Comparison of ENCODE assay signal across 27 cellular contexts in the genomic region with DNA sequence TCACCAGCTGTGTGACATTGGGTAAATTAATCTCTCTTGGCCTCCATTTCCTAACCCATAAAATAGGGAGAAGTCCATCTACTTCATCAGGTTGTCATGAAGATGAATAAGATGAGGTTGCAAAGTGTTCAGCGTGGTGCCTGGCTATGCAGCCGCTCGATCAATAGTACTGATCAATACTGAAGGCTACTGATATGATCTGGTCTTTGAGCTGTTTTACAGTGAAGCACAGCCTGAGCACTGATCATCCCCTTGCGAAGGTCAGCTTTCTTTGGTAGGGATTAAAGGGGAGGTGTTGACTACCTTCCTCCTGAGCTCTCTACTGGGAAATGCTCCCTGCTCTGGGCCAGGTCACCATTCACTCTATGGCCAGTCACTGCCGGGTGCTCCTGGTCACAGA.
"Had no signal": no experiment of that assay in that cellular context is flagged by ENCODE, and none has a peak within 500 bp of the region (broad histone marks: within the 10 kb centered on the region; RNA-seq: fewer than 3 reads in every experiment).

No MANE protein-coding gene starts in this region.

- H3K36me3 Mint-ChIP-seq: mesothelial cell of epicardium had no signal

- FAIRE-seq: endometrium, islet of Langerhans, keratinocyte had no signal

- H3K9me3 ChIP-seq: colonic mucosa, esophagus squamous epithelium, gastrocnemius medialis, heart right ventricle, left lung, lower lobe of right lung, mucosa of descending colon had no signal

- H3K4me3 Mint-ChIP-seq: dendritic cell treated with granulocyte-macrophage colony-stimulating factor and Interleukin-4, amounts not matched to agents 40 ng/mL and 50 ng/mL, for 4 days; effector memory CD8-positive, alpha-beta T cell; endodermal cell; mesothelial cell of epicardium had no signal

- H3K9me3 Mint-ChIP-seq: dendritic cell treated with granulocyte-macrophage colony-stimulating factor and Interleukin-4, amounts not matched to agents 40 ng/mL and 50 ng/mL, for 4 days; effector memory CD8-positive, alpha-beta T cell; mesothelial cell of epicardium had no signal

- H3K27ac ChIP-seq: colonic mucosa, epithelial cell of prostate, esophagus squamous epithelium, gastrocnemius medialis, heart right ventricle, left lung, lower lobe of right lung had no signal

- H3K4me3 ChIP-seq: colonic mucosa, esophagus squamous epithelium, gastrocnemius medialis, heart right ventricle, left lung, lower lobe of right lung, mucosa of descending colon had no signal

- ATAC-seq: effector memory CD8-positive, alpha-beta T cell; esophagus mucosa; gastrocnemius medialis; heart right ventricle; left cardiac atrium; left lung; left ventricle myocardium superior; lower lobe of right lung; mucosa of descending colon had no signal

- H3K27me3 ChIP-seq: colonic mucosa, esophagus squamous epithelium, gastrocnemius medialis, heart right ventricle, left lung had no signal

- DNase-seq: colonic mucosa; cortex of kidney; effector CD8-positive, alpha-beta T cell; effector memory CD8-positive, alpha-beta T cell; endodermal cell; erythroblast; esophagus squamous epithelium; foreskin fibroblast; foreskin melanocyte; gastrocnemius medialis; glutamatergic neuron; head of caudate nucleus; heart right ventricle; hippocampal formation; left cardiac atrium; left lung; left ventricle myocardium superior; lower lobe of right lung; mesenchymal stem cell; mucosa of descending colon had no signal

- H3K36me3 ChIP-seq: colonic mucosa, esophagus squamous epithelium, gastrocnemius medialis, heart right ventricle, left lung, lower lobe of right lung had no signal

- H3K27ac Mint-ChIP-seq: dendritic cell treated with granulocyte-macrophage colony-stimulating factor and Interleukin-4, amounts not matched to agents 40 ng/mL and 50 ng/mL, for 4 days; effector memory CD8-positive, alpha-beta T cell; endodermal cell; mesothelial cell of epicardium had no signal
